ENCODE assay signal across 16 cellular contexts in the genomic region with DNA sequence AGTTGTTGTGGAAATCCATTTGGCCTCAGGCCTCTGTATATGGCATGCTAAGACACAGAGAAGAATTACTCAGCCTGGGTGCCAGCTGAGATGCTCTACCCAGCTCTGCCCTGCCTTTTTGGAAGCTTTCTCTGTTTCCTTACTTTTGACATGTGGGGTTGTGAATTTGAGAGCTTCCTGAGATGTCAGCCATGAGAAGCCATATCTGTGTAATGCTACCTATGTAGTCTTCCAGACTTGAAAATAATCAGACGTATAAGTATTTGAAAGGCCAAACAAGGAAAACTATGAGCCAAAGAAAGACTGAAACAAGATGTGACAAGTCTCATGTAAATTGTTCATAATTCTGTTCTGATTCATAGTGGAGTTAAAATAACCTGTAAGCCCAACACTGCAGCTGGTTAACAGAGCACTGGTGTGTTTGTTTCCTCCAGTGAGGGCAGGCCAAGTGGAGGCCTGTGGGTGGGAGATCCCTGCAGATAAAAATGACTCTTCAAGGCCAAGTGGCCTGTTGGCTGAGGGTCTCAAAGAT.
DNase-seq lines count a peak whose midpoint lies in the region; ATAC-seq and TF ChIP-seq lines count a peak whose summit lies in the region.
"Had no signal": no experiment of that assay in that cellular context is flagged by ENCODE, and none has a peak within 500 bp of the region (broad histone marks: within the 10 kb centered on the region; RNA-seq: fewer than 3 reads in every experiment).

No MANE protein-coding gene starts in this region.

- ATAC-seq in Right ventricle myocardium superior (ENCODE audit: poor library complexity) (peak; percentile 40), esophagus mucosa (peak; percentile 78)

- H3K9me3 ChIP-seq in muscle layer of duodenum (ENCODE audit: control insufficient read depth in 1 of 2, low read length in 2 of 2) (no peaks in the 10 kb centered on the region), uterus (no peaks in the 10 kb centered on the region)
- H3K9me3 ChIP-seq: psoas muscle, SJCRH30 had no signal

- DNase-seq in Right ventricle myocardium superior (no peak), cardiac septum (ENCODE audit: low spot score) (no peak), uterus (peak in 1 of 2 donors; percentile 45), NCI-H774 (lab: John Stamatoyannopoulos, UW) (no peak), NCI-H1694 (lab: John Stamatoyannopoulos, UW) (no peak), NCI-H2107 treated with DMSO at 0.1 percent for 48 hours (lab: John Stamatoyannopoulos, UW; ENCODE audit: unreplicated experiment) (no peak)
- DNase-seq: activated effector memory CD4-positive, alpha-beta T cell treated with anti-CD3 and anti-CD28 coated beads, Interleukin-2, amount 50 U/mL, for 16 hours; CD4-positive, CD25-positive, alpha-beta regulatory T cell; DMS79; NCI-H510A; SJCRH30; stimulated activated naive CD4-positive, alpha-beta T cell treated with Interleukin-2 at 50 U/mL for 16 hours had no signal

- no peak for TF ChIP-seq POLR2A in uterus (IDR thresholded peaks at IDR 0.05)

- H3K4me1 ChIP-seq in muscle layer of duodenum (ENCODE audit: control insufficient read depth in 1 of 2, insufficient read depth in 2 of 2, low read length in 2 of 2) (peaks cover 4 to 38% of the 10 kb centered on the region in 2 donors), uterus (peaks cover 0 to 19% of the 10 kb centered on the region in 2 donors)
- H3K4me1 ChIP-seq: SJCRH30 had no signal

- H3K27me3 ChIP-seq in muscle layer of duodenum (ENCODE audit: low read depth, low read length) (no peaks in the 10 kb centered on the region), uterus (no peaks in the 10 kb centered on the region)
- H3K27me3 ChIP-seq: SJCRH30 had no signal

- intact Hi-C loops in Right ventricle myocardium superior (cut with DNase I): no loop called here
- intact Hi-C loops in cardiac septum (cut with DNase I): no loop called here
- intact Hi-C loops in uterus (cut with DNase I; ENCODE audit: low total_unique reads): no loop called here

- TF ChIP-seq CTCF in uterus (IDR thresholded peaks at IDR 0.05): no peak

- H3K4me3 ChIP-seq in muscle layer of duodenum (ENCODE audit: low read depth in 1 of 2, low read length in 2 of 2) (no peak overlapping the region), uterus (no peak overlapping the region)
- H3K4me3 ChIP-seq: lung, psoas muscle, SJCRH30 had no signal

- peak overlapping the region; percentile 42 for H3K27ac ChIP-seq in muscle layer of duodenum (ENCODE audit: low read length)
- H3K27ac ChIP-seq in uterus: peak overlapping the region; percentile 57 to 63
- H3K27ac ChIP-seq: psoas muscle, SJCRH30 had no signal

- H3K36me3 ChIP-seq in muscle layer of duodenum (ENCODE audit: control insufficient read depth in 1 of 2, insufficient read depth in 2 of 2, low read length in 2 of 2): no peaks in the 10 kb centered on the region
- H3K36me3 ChIP-seq in uterus: no peaks in the 10 kb centered on the region
- H3K36me3 ChIP-seq: SJCRH30 had no signal
